Comparison of ENCODE assay signal across 21 cellular contexts in genomic region chr1:21854090-21854750, GRCh38. TPM values are rescaled to one million over a fixed set of nuclear protein-coding genes. Genes with fewer than 3 reads are reported as not detected.
A peak's percentile ranks its signal among the peaks of the same experiment; 100 is the strongest.
DNase-seq lines count a peak whose midpoint lies in the region; ATAC-seq and TF ChIP-seq lines count a peak whose summit lies in the region.
"Had no signal": no experiment of that assay in that cellular context is flagged by ENCODE, and none has a peak within 500 bp of the region (broad histone marks: within the 10 kb centered on the region; RNA-seq: fewer than 3 reads in every experiment).

No MANE protein-coding gene starts in this region.

- peaks cover 100% of the 10 kb centered on the region for H3K36me3 ChIP-seq in right atrium auricular region
- peaks cover 44 to 86% of the 10 kb centered on the region in 2 donors for H3K36me3 ChIP-seq in neuronal stem cell (replicated peaks in 1 of 2; ENCODE audit: control insufficient read depth in 2 of 2, insufficient read depth in 2 of 2, low read length in 2 of 2)
- peaks cover 99% of the 10 kb centered on the region for H3K36me3 ChIP-seq in upper lobe of right lung
- H3K36me3 ChIP-seq: BE2C had no signal

- no peak overlapping the region for H2BK120ac ChIP-seq in neuronal stem cell (ENCODE audit: low read depth, low read length)

- no peak overlapping the region for H2AK5ac ChIP-seq in neuronal stem cell (ENCODE audit: low read depth, low read length)

- no peak overlapping the region for H3K18ac ChIP-seq in neuronal stem cell (ENCODE audit: low read length)

- peak overlapping the region; percentile 31 for H3K4me3 Mint-ChIP-seq in T-helper 17 cell
- H3K4me3 Mint-ChIP-seq: CD4-positive, alpha-beta T cell; CD8-positive, alpha-beta memory T cell; H9 had no signal

- DNase-seq in cardiac septum (ENCODE audit: low spot score), result peak; percentile 60
- DNase-seq in right atrium auricular region (ENCODE audit: low spot score), result no peak
- DNase-seq in T-helper 17 cell, result no peak
- no peak for DNase-seq in neuronal stem cell (ENCODE audit: low spot score)
- DNase-seq in upper lobe of right lung, result no peak
- DNase-seq in NCI-H187 treated with DMSO at 0.1 percent for 48 hours (lab: John Stamatoyannopoulos, UW), result no peak
- DNase-seq in HuH-7 (ENCODE audit: low spot score), result no peak
- DNase-seq: BE2C; CD4-positive, alpha-beta T cell; CD8-positive, alpha-beta memory T cell; DMS53; DMS79 treated with DMSO at 0.1 percent for 48 hours; GF-D8; H9 had no signal

- H3K27ac Mint-ChIP-seq in T-helper 17 cell, result no peak overlapping the region
- H3K27ac Mint-ChIP-seq: CD14-positive monocyte; CD4-positive, alpha-beta T cell; CD8-positive, alpha-beta memory T cell had no signal

- TF ChIP-seq CTCF in right atrium auricular region (IDR thresholded peaks at IDR 0.05), result no peak
- TF ChIP-seq CTCF in upper lobe of right lung (IDR thresholded peaks at IDR 0.05), result no peak

- ATAC-seq in T-helper 17 cell, result no peak
- ATAC-seq in upper lobe of right lung, result peak; percentile 2
- ATAC-seq in HG03442 (IDR thresholded peaks at IDR 0.05; ENCODE audit: unreplicated experiment), result no peak
- ATAC-seq: HCT116 had no signal

- no peak overlapping the region for H3K14ac ChIP-seq in neuronal stem cell (ENCODE audit: low read length)

- peak overlapping the region; percentile 12 for H3K9ac ChIP-seq in neuronal stem cell (ENCODE audit: low read depth, low read length, poor library complexity)
- H3K9ac ChIP-seq: BLaER1 treated with 17β-estradiol and CSF1 and Interleukin-3, amounts not matched to agents 10 nM and 100 nM had no signal

- H2BK5ac ChIP-seq in neuronal stem cell (ENCODE audit: low read length), result no peak overlapping the region

- peak overlapping the region; percentile 85 for H4K91ac ChIP-seq in neuronal stem cell (ENCODE audit: low read depth, low read length, poor library complexity)

- H3K9me3 ChIP-seq in right atrium auricular region, result no peaks in the 10 kb centered on the region
- H3K9me3 ChIP-seq in T-helper 17 cell (ENCODE audit: control insufficient read depth, low read length, poor library complexity, severe bottlenecking), result no peaks in the 10 kb centered on the region
- H3K9me3 ChIP-seq in neuronal stem cell (replicated peaks in 1 of 2; ENCODE audit: control insufficient read depth in 2 of 2, insufficient read depth in 1 of 2, low read depth in 1 of 2, low read length in 2 of 2), result peaks cover 0 to 2% of the 10 kb centered on the region in 2 donors
- no peaks in the 10 kb centered on the region for H3K9me3 ChIP-seq in upper lobe of right lung
- H3K9me3 ChIP-seq: BE2C; BLaER1 treated with 17β-estradiol and CSF1 and Interleukin-3, amounts not matched to agents 10 nM and 100 nM had no signal

- no peak overlapping the region for H4K8ac ChIP-seq in neuronal stem cell (ENCODE audit: low read depth, low read length)

- H3K4ac ChIP-seq in neuronal stem cell (ENCODE audit: low read length), result no peak overlapping the region

- no peak overlapping the region for H2AFZ ChIP-seq in neuronal stem cell (ENCODE audit: low read length)

- H3K27me3 ChIP-seq in right atrium auricular region (no peaks in the 10 kb centered on the region), neuronal stem cell (ENCODE audit: control insufficient read depth in 3 of 3, insufficient read depth in 3 of 3, low read depth in 1 of 3, low read length in 3 of 3) (no peaks in the 10 kb centered on the region), upper lobe of right lung (no peaks in the 10 kb centered on the region)
- H3K27me3 ChIP-seq: BE2C; BLaER1 treated with 17β-estradiol and CSF1 and Interleukin-3, amounts not matched to agents 10 nM and 100 nM had no signal

- H3K23ac ChIP-seq in neuronal stem cell (ENCODE audit: low read depth, low read length, poor library complexity), result peak overlapping the region; percentile 65

- no CpG with 5 or more reads among the region's 21 CpGs for WGBS in neuronal stem cell (ENCODE audit: extremely low coverage in 2 of 2, insufficient read length in 2 of 2, insufficient replicate concordance in 1 of 2), 2 donors

- no peak overlapping the region for H3K27ac ChIP-seq in right atrium auricular region
- H3K27ac ChIP-seq in neuronal stem cell (replicated peaks; ENCODE audit: low read length), result no peak overlapping the region
- H3K27ac ChIP-seq in upper lobe of right lung, result no peak overlapping the region
- H3K27ac ChIP-seq: 22Rv1; BLaER1 treated with 17β-estradiol and CSF1 and Interleukin-3, amounts not matched to agents 10 nM and 100 nM had no signal

- H3K4me1 Mint-ChIP-seq in T-helper 17 cell, result peaks cover 13% of the 10 kb centered on the region
- H3K4me1 Mint-ChIP-seq: H9 had no signal

- intact Hi-C loops in cardiac septum (cut with DNase I), result no loop called here
- intact Hi-C loops in upper lobe of right lung (cut with DNase I), result no loop called here

- no peaks in the 10 kb centered on the region for H3K27me3 Mint-ChIP-seq in T-helper 17 cell
- H3K27me3 Mint-ChIP-seq: CD4-positive, alpha-beta T cell; CD8-positive, alpha-beta memory T cell had no signal

- H3K79me1 ChIP-seq in neuronal stem cell (ENCODE audit: low read depth, low read length), result peaks cover 4% of the 10 kb centered on the region

- no peak overlapping the region for H2BK15ac ChIP-seq in neuronal stem cell (ENCODE audit: low read length)

- H3K4me3 ChIP-seq in right atrium auricular region (no peak overlapping the region), neuronal stem cell (ENCODE audit: low read length in 2 of 2) (no peak overlapping the region), upper lobe of right lung (no peak overlapping the region)
- H3K4me3 ChIP-seq: BLaER1 treated with 17β-estradiol and CSF1 and Interleukin-3, amounts not matched to agents 10 nM and 100 nM had no signal

- no peak overlapping the region for H3K4me2 ChIP-seq in neuronal stem cell (ENCODE audit: insufficient read depth, low read length, poor library complexity, severe bottlenecking)
- H3K4me2 ChIP-seq: BLaER1 treated with 17β-estradiol and CSF1 and Interleukin-3, amounts not matched to agents 10 nM and 100 nM had no signal

- H3K4me1 ChIP-seq in right atrium auricular region (peaks cover 0 to 14% of the 10 kb centered on the region in 2 donors), neuronal stem cell (ENCODE audit: control insufficient read depth in 2 of 2, insufficient read depth in 1 of 2, low read depth in 1 of 2, low read length in 2 of 2) (no peaks in the 10 kb centered on the region), upper lobe of right lung (no peaks in the 10 kb centered on the region)
- H3K4me1 ChIP-seq: BE2C had no signal

- no peak overlapping the region for H2BK12ac ChIP-seq in neuronal stem cell (ENCODE audit: low read length)

- H3K36me3 Mint-ChIP-seq in T-helper 17 cell (ENCODE audit: low read depth), result peaks cover 3% of the 10 kb centered on the region
- H3K36me3 Mint-ChIP-seq: CD14-positive monocyte; CD8-positive, alpha-beta memory T cell had no signal

RNA-seq across cellular contexts. Expression of gene LDLRAD2, which starts 42.2 kb away (rescaled TPM):
- 0.05 TPM for total RNA-seq in cardiac septum
- not detected for total RNA-seq in right atrium auricular region
- not detected for total RNA-seq in T-helper 17 cell
- polyA plus RNA-seq in neuronal stem cell (2013, experiment 1 of 2), result 0.28 TPM
- 0.28 TPM for polyA plus RNA-seq in neuronal stem cell (2013, experiment 2 of 2)
- total RNA-seq in upper lobe of right lung, result 0.38 TPM
- total RNA-seq: CD4-positive, alpha-beta T cell; CD8-positive, alpha-beta memory T cell; Daoy; G401 had no signal
- polyA plus RNA-seq: CD14-positive monocyte; CD8-positive, alpha-beta memory T cell had no signal
